Comparison of ENCODE assay signal across 2 cellular contexts in genomic region chr11:61531033-61531432, GRCh38.
TF ChIP-seq lines count a peak whose summit lies in the region.

No MANE protein-coding gene starts in this region.

TF ChIP-seq in SK-N-SH, 30 proteins besides CTCF, POLR2A, EP300 and RAD21:
- TF ChIP-seq RXRA (IDR thresholded peaks at IDR 0.05; ENCODE audit: borderline replicate concordance, low read depth) (no peak), CHD2 (IDR thresholded peaks at IDR 0.05; ENCODE audit: low read length, partially characterized antibody) (peak; percentile 90), SMC3 (IDR thresholded peaks at IDR 0.05; ENCODE audit: low read depth, low read length) (peak; percentile 8; the same call in 1 of the 2 replicates), GATA2 (CRISPR knock-in tag; IDR thresholded peaks at IDR 0.05) (peak; percentile 99), TCF12 (IDR thresholded peaks at IDR 0.05) (peak; percentile 62; the same call in 1 of the 2 replicates), FOXJ3 (CRISPR knock-in tag; IDR thresholded peaks at IDR 0.05) (peak; percentile 100), USF2 (IDR thresholded peaks at IDR 0.05; ENCODE audit: borderline replicate concordance, low read depth, low read length) (no peak), RCOR1 (IDR thresholded peaks at IDR 0.05; ENCODE audit: low read length) (peak; percentile 94), USF1 (IDR thresholded peaks at IDR 0.05; ENCODE audit: borderline replicate concordance, low read depth) (no peak)
TF ChIP-seq in SK-N-SH: peak in this region for 6.

TF ChIP-seq in HepG2, 621 proteins besides CTCF, POLR2A, EP300 and RAD21:
- TF ChIP-seq ZNF317 (CRISPR knock-in tag; IDR thresholded peaks at IDR 0.05): no peak
- TF ChIP-seq ZNF687 (CRISPR knock-in tag; IDR thresholded peaks at IDR 0.05): peak; percentile 22; the same call in 1 of the 2 replicates
- 0 out of 2 replicates have a peak, but pooled peaks have one; percentile 20 for TF ChIP-seq ZNF788 (CRISPR knock-in tag; IDR thresholded peaks at IDR 0.05; ENCODE audit: borderline replicate concordance)
- no peak for TF ChIP-seq BORCS8-MEF2B (CRISPR knock-in tag; IDR thresholded peaks at IDR 0.05)
- no peak for TF ChIP-seq FLYWCH1 (CRISPR knock-in tag; IDR thresholded peaks at IDR 0.05)
- TF ChIP-seq TOPORS (CRISPR knock-in tag; IDR thresholded peaks at IDR 0.05): 0 out of 2 replicates have a peak, but pooled peaks have one; percentile 11
- TF ChIP-seq HNF4G (IDR thresholded peaks at IDR 0.05; ENCODE audit: borderline replicate concordance, low read depth, low read length): 0 out of 2 replicates have a peak, but pooled peaks have one; percentile 10
- no peak for TF ChIP-seq HNF4G (CRISPR knock-in tag; IDR thresholded peaks at IDR 0.05; ENCODE audit: borderline replicate concordance, low read depth)
- peak; percentile 28; the same call in 1 of the 2 replicates for TF ChIP-seq ESRRA (CRISPR knock-in tag; IDR thresholded peaks at IDR 0.05; ENCODE audit: low read depth)
- peak; percentile 49 for TF ChIP-seq HNF4A (CRISPR knock-in tag; IDR thresholded peaks at IDR 0.05)
